9 cellular contexts compared by ENCODE assay signal in genomic region chr9:70260007-70260443, GRCh38. TPM values are rescaled to one million over a fixed set of nuclear protein-coding genes. Genes with fewer than 3 reads are reported as not detected.
A peak's percentile ranks its signal among the peaks of the same experiment; 100 is the strongest.
DNase-seq lines count a peak whose midpoint lies in the region; ATAC-seq and TF ChIP-seq lines count a peak whose summit lies in the region.
"Had no signal": no experiment of that assay in that cellular context is flagged by ENCODE, and none has a peak within 500 bp of the region (broad histone marks: within the 10 kb centered on the region; RNA-seq: fewer than 3 reads in every experiment).

No MANE protein-coding gene starts in this region.

- no peaks in the 10 kb centered on the region for H3K9me3 ChIP-seq in smooth muscle cell (replicated peaks; ENCODE audit: low read depth)

- peaks cover 6% of the 10 kb centered on the region for H3K36me3 ChIP-seq in smooth muscle cell (ENCODE audit: low read depth)

- no peak overlapping the region for H2AFZ ChIP-seq in smooth muscle cell (ENCODE audit: low read depth)

- peaks cover 46% of the 10 kb centered on the region for H3K36me3 Mint-ChIP-seq in activated CD4-positive, alpha-beta memory T cell treated with anti-CD3 and anti-CD28 coated beads, Interleukin-2, amount 10 ng/mL, durations not matched to agents 7 days and 5 days (ENCODE audit: low read depth)

- H3K27me3 Mint-ChIP-seq in activated CD4-positive, alpha-beta memory T cell treated with anti-CD3 and anti-CD28 coated beads, Interleukin-2, amount 10 ng/mL, durations not matched to agents 7 days and 5 days = no peaks in the 10 kb centered on the region

- H3K79me2 ChIP-seq in smooth muscle cell (ENCODE audit: low read depth) = peaks cover 90% of the 10 kb centered on the region

- WGBS in smooth muscle cell (ENCODE audit: low lambda C conversion rate) = 86% methylated on average over 30 of the region's 30 CpGs

- peak in 1 of 2 experiments; percentile 12 for DNase-seq in HL-60 (ENCODE audit: low read depth in 1 of 2, low spot score in 1 of 2)
- DNase-seq in activated CD4-positive, alpha-beta memory T cell treated with anti-CD3 and anti-CD28 coated beads, Interleukin-2, amount 10 ng/mL, durations not matched to agents 7 days and 5 days = no peak
- DNase-seq in smooth muscle cell (lab: John Stamatoyannopoulos, UW; ENCODE audit: unreplicated experiment) = no peak
- DNase-seq in kidney tubule cell (ENCODE audit: low spot score) = no peak
- DNase-seq in hepatic stellate cell (ENCODE audit: low spot score) = no peak
- DNase-seq in NAMALWA (ENCODE audit: low spot score) = no peak
- DNase-seq: stimulated activated CD4-positive, alpha-beta T cell treated with anti-CD3 and anti-CD28 coated beads, Interleukin-1b, Interleukin-23, amount 100 ng/mL, for 48 hours had no signal

- H3K27me3 ChIP-seq in HL-60 (ENCODE audit: insufficient read depth, poor library complexity, severe bottlenecking) = no peaks in the 10 kb centered on the region
- H3K27me3 ChIP-seq in smooth muscle cell (ENCODE audit: low read depth) = no peaks in the 10 kb centered on the region

- H3K27ac Mint-ChIP-seq in activated CD4-positive, alpha-beta memory T cell treated with anti-CD3 and anti-CD28 coated beads, Interleukin-2, amount 10 ng/mL, durations not matched to agents 7 days and 5 days = peak overlapping the region; percentile 80

- H3K9ac ChIP-seq in smooth muscle cell (ENCODE audit: low read depth) = peak overlapping the region; percentile 99

- CTCF ChIA-PET in activated CD4-positive, alpha-beta memory T cell treated with anti-CD3 and anti-CD28 coated beads, Interleukin-2, amount 10 ng/mL, durations not matched to agents 7 days and 5 days (lab: Charles Lee) = no interaction called here

- POLR2A ChIA-PET in activated CD4-positive, alpha-beta memory T cell treated with anti-CD3 and anti-CD28 coated beads, Interleukin-2, amount 10 ng/mL, durations not matched to agents 7 days and 5 days (lab: Charles Lee) = interaction anchor here (1.0 to 4.0 kb wide), 4 partner anchors 10 to 160 kb away, joined by 3 to 35 read pairs (median 3); partner anchors contain the start of gene KLF9

- peaks cover 6% of the 10 kb centered on the region for H3F3A ChIP-seq in smooth muscle cell (ENCODE audit: low read depth)

- H3K27ac ChIP-seq in HL-60 (replicated peaks) (no peak overlapping the region), smooth muscle cell (ENCODE audit: low read depth) (peak overlapping the region; percentile 100)

- H3K9me3 Mint-ChIP-seq in activated CD4-positive, alpha-beta memory T cell treated with anti-CD3 and anti-CD28 coated beads, Interleukin-2, amount 10 ng/mL, durations not matched to agents 7 days and 5 days = no peaks in the 10 kb centered on the region

- H4K20me1 ChIP-seq in smooth muscle cell (ENCODE audit: low read depth) = peaks cover 61% of the 10 kb centered on the region

- H3K4me3 Mint-ChIP-seq in activated CD4-positive, alpha-beta memory T cell treated with anti-CD3 and anti-CD28 coated beads, Interleukin-2, amount 10 ng/mL, durations not matched to agents 7 days and 5 days = peak overlapping the region; percentile 82

- H3K4me3 ChIP-seq in HL-60 (replicated peaks; ENCODE audit: insufficient read depth, low read length) = peak overlapping the region; percentile 71
- peak overlapping the region; percentile 86 for H3K4me3 ChIP-seq in iPS-11a (ENCODE audit: low read depth, low read length)
- peak overlapping the region; percentile 91 for H3K4me3 ChIP-seq in smooth muscle cell

- H3K4me1 ChIP-seq in smooth muscle cell (ENCODE audit: low read depth) = peaks cover 62% of the 10 kb centered on the region

- H3K4me1 Mint-ChIP-seq in activated CD4-positive, alpha-beta memory T cell treated with anti-CD3 and anti-CD28 coated beads, Interleukin-2, amount 10 ng/mL, durations not matched to agents 7 days and 5 days = peaks cover 52% of the 10 kb centered on the region

- H3K4me2 ChIP-seq in smooth muscle cell = peak overlapping the region; percentile 89

- no peak for ATAC-seq in HG03439 (IDR thresholded peaks at IDR 0.05; ENCODE audit: unreplicated experiment)

- no peak for TF ChIP-seq CTCF in HL-60 (IDR thresholded peaks at IDR 0.05; ENCODE audit: insufficient read depth, low read length)
- no peak for TF ChIP-seq CTCF in smooth muscle cell (IDR thresholded peaks at IDR 0.05; ENCODE audit: borderline replicate concordance, insufficient read depth, poor library complexity, severe bottlenecking)

RNA-seq across cellular contexts. Expression of gene SMC5, which starts 1.2 kb away (rescaled TPM):
- total RNA-seq in activated CD4-positive, alpha-beta memory T cell treated with anti-CD3 and anti-CD28 coated beads, Interleukin-2, amount 10 ng/mL, durations not matched to agents 7 days and 5 days = 10 to 100 TPM; 36.2 to 38.8 TPM
- 81.4 and 95.2 TPM in 2 replicates for total RNA-seq in smooth muscle cell
- 31.2 and 36.1 TPM in 2 replicates for polyA plus RNA-seq in smooth muscle cell
